29 cellular contexts compared by ENCODE assay signal in the genomic region with DNA sequence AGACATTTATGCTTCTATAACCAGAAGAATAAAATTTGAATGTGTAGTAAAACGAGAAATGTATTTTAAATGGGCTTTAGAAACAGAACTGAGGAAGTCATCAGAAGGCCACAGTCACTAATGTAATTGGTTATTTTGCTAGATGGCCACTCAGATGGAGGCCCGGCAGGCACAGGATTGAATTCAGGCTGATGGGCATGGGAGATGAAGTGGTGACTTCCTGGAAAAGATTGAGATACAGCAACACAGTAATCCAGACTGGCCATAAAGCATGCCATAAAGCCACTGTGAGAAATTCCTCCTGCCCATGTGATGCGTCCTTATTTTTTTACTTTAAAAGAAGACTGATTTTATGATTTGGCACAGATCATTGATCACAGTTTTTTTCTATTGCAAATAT.
DNase-seq lines count a peak whose midpoint lies in the region; ATAC-seq and TF ChIP-seq lines count a peak whose summit lies in the region.
"Had no signal": no experiment of that assay in that cellular context is flagged by ENCODE, and none has a peak within 500 bp of the region (broad histone marks: within the 10 kb centered on the region; RNA-seq: fewer than 3 reads in every experiment).

No MANE protein-coding gene starts in this region.

- H3K4me2 ChIP-seq in SK-N-SH = no peak overlapping the region
- H3K4me2 ChIP-seq: A549; BLaER1; BLaER1 treated with 17β-estradiol and CSF1 and Interleukin-3, amounts not matched to agents 10 nM and 100 nM had no signal

- H3K4me1 ChIP-seq in SK-N-SH (ENCODE audit: control insufficient read depth in 1 of 2, insufficient read depth in 2 of 2, low read depth in 1 of 2, low read length in 1 of 2) = peaks cover 0 to 16% of the 10 kb centered on the region in 2 experiments; a peak in 2 of 4 replicates
- H3K4me1 ChIP-seq in adipocyte (ENCODE audit: control insufficient read depth, insufficient read depth, low read length) = peaks cover 7% of the 10 kb centered on the region
- H3K4me1 ChIP-seq in thyroid gland = no peaks in the 10 kb centered on the region
- H3K4me1 ChIP-seq: A549; BLaER1; BLaER1 treated with 17β-estradiol and CSF1 and Interleukin-3, amounts not matched to agents 10 nM and 100 nM; Caco-2 had no signal

- no peaks in the 10 kb centered on the region for H3F3A ChIP-seq in SK-N-SH (replicated peaks; ENCODE audit: insufficient read depth)

- H3K9ac ChIP-seq in SK-N-SH = no peak overlapping the region
- H3K9ac ChIP-seq in adipocyte (ENCODE audit: low read length) = no peak overlapping the region
- H3K9ac ChIP-seq: BLaER1; BLaER1 treated with 17β-estradiol and CSF1 and Interleukin-3, amounts not matched to agents 10 nM and 100 nM had no signal

- TF ChIP-seq CTCF in SK-N-SH (IDR thresholded peaks at IDR 0.05) (no peak), thyroid gland (IDR thresholded peaks at IDR 0.05) (no peak)

- H3K4me3 ChIP-seq in SK-N-SH (ENCODE audit: low read depth in 2 of 2, low read length in 1 of 2) (no peak overlapping the region), adipocyte (ENCODE audit: low read length) (peak overlapping the region; percentile 18), thyroid gland (replicated peaks in 1 of 3) (no peak overlapping the region)
- H3K4me3 ChIP-seq: A549; BLaER1; BLaER1 treated with 17β-estradiol and CSF1 and Interleukin-3, amounts not matched to agents 10 nM and 100 nM had no signal

- TF ChIP-seq EP300 in SK-N-SH (IDR thresholded peaks at IDR 0.05; ENCODE audit: borderline replicate concordance in 1 of 2, low read depth in 1 of 2, low read length in 1 of 2) = peak in 1 of 2 experiments; percentile 74; a peak in 2 of 4 replicates

- CTCF ChIA-PET in SK-N-SH (lab: Yijun Ruan, JAX) = interaction anchor here (1.2 kb wide), 1 partner anchor 24 kb away, joined by 3 read pairs; no protein-coding TSS in a partner anchor

- WGBS in SK-N-SH (ENCODE audit: low lambda C conversion rate) = 46% methylated on average over 3 of the region's 3 CpGs
- WGBS in thyroid gland, 2 donors = 88 to 89% methylated on average over 3 of the region's 3 CpGs

- peak overlapping the region in 1 of 2 experiments; percentile 79; a peak in 2 of 4 replicates for H3K27ac ChIP-seq in SK-N-SH (ENCODE audit: low read depth in 2 of 2, low read length in 1 of 2)
- no peak overlapping the region for H3K27ac ChIP-seq in thyroid gland
- H3K27ac ChIP-seq: 22Rv1; A549; BLaER1; BLaER1 treated with 17β-estradiol and CSF1 and Interleukin-3, amounts not matched to agents 10 nM and 100 nM; C4-2B had no signal

- H3K9me3 ChIP-seq in SK-N-SH = no peaks in the 10 kb centered on the region
- peaks cover 4% of the 10 kb centered on the region for H3K9me3 ChIP-seq in adipocyte (ENCODE audit: control insufficient read depth, low read length)
- no peaks in the 10 kb centered on the region for H3K9me3 ChIP-seq in thyroid gland
- H3K9me3 ChIP-seq: A549, BE2C, BLaER1, Caco-2 had no signal

- TF ChIP-seq RAD21 in SK-N-SH (IDR thresholded peaks at IDR 0.05; ENCODE audit: low read length) = no peak

- no peak for ATAC-seq in SK-N-SH treated with all-trans-retinoic acid at 6 μM for 48 hours
- ATAC-seq: A549; CD8-positive, alpha-beta T cell had no signal

- no peaks in the 10 kb centered on the region for H4K20me1 ChIP-seq in SK-N-SH (ENCODE audit: insufficient read depth)
- H4K20me1 ChIP-seq: BLaER1; BLaER1 treated with 17β-estradiol and CSF1 and Interleukin-3, amounts not matched to agents 10 nM and 100 nM had no signal

- H3K27me3 ChIP-seq in SK-N-SH (ENCODE audit: insufficient read depth) (no peaks in the 10 kb centered on the region), adipocyte (replicated peaks; ENCODE audit: control insufficient read depth, insufficient read depth, low read length) (no peaks in the 10 kb centered on the region), thyroid gland (no peaks in the 10 kb centered on the region)
- H3K27me3 ChIP-seq: BE2C; BLaER1; BLaER1 treated with 17β-estradiol and CSF1 and Interleukin-3, amounts not matched to agents 10 nM and 100 nM had no signal

- POLR2A ChIA-PET in SK-N-SH (lab: Yijun Ruan, JAX) = no interaction called here

- intact Hi-C loops in thyroid gland (cut with DNase I) = no loop called here

- DNase-seq in DMS53 (lab: John Stamatoyannopoulos, UW) = peak; percentile 9
- DNase-seq in DMS53 treated with DMSO at 0.1 percent for 48 hours (lab: John Stamatoyannopoulos, UW; ENCODE audit: unreplicated experiment) = no peak
- peak; percentile 27 for DNase-seq in SK-N-SH
- DNase-seq in adipocyte (ENCODE audit: low read depth) = no peak
- DNase-seq in thyroid gland = no peak
- DNase-seq: 8988T; ACHN; AML-193; BE2C; C1 segment of cervical spinal cord; Calu3; CD4-positive, alpha-beta memory T cell; CD4-positive, alpha-beta T cell; CD4-positive, CD25-positive, alpha-beta regulatory T cell; CD8-positive, alpha-beta memory T cell; CD8-positive, alpha-beta T cell; COR-L47; DMS 273 treated with DMSO at 0.1 percent for 48 hours; DMS153; DMS79; DMS79 treated with DMSO at 0.1 percent for 48 hours; DND-41 had no signal

- no peak overlapping the region for H2AFZ ChIP-seq in SK-N-SH (ENCODE audit: low read depth)

- H3K79me2 ChIP-seq in SK-N-SH (ENCODE audit: insufficient read depth) = no peaks in the 10 kb centered on the region

- TF ChIP-seq POLR2A in thyroid gland (IDR thresholded peaks at IDR 0.05) = no peak

- H3K9me2 ChIP-seq in SK-N-SH = no peaks in the 10 kb centered on the region

- no peaks in the 10 kb centered on the region for H3K36me3 ChIP-seq in SK-N-SH (replicated peaks in 1 of 2; ENCODE audit: control insufficient read depth in 1 of 2, insufficient read depth in 2 of 2, low read length in 1 of 2)
- H3K36me3 ChIP-seq in adipocyte (ENCODE audit: control insufficient read depth, insufficient read depth, low read length, severe bottlenecking) = no peaks in the 10 kb centered on the region
- H3K36me3 ChIP-seq in thyroid gland = no peaks in the 10 kb centered on the region
- H3K36me3 ChIP-seq: BE2C; BLaER1; BLaER1 treated with 17β-estradiol and CSF1 and Interleukin-3, amounts not matched to agents 10 nM and 100 nM had no signal

TF ChIP-seq in SK-N-SH, 30 proteins besides CTCF, POLR2A, EP300 and RAD21:
- TF ChIP-seq CHD2 (IDR thresholded peaks at IDR 0.05; ENCODE audit: low read length, partially characterized antibody) (no peak), FOSL2 (IDR thresholded peaks at IDR 0.05; ENCODE audit: borderline replicate concordance, low read depth) (no peak), ELF1 (IDR thresholded peaks at IDR 0.05) (no peak), JUND (IDR thresholded peaks at IDR 0.05) (no peak)

TF ChIP-seq in SK-N-SH treated with all-trans-retinoic acid at 6 μM for 48 hours, 23 proteins besides CTCF, POLR2A, EP300 and RAD21 (continues in another document):
- TF ChIP-seq ESRRG (CRISPR knock-in tag; IDR thresholded peaks at IDR 0.05) = no peak
- TF ChIP-seq BACH2 (CRISPR knock-in tag; IDR thresholded peaks at IDR 0.05; ENCODE audit: borderline replicate concordance) = no peak
- no peak for TF ChIP-seq TOX (CRISPR knock-in tag; IDR thresholded peaks at IDR 0.05; ENCODE audit: borderline replicate concordance)
- TF ChIP-seq ZNF565 (CRISPR knock-in tag; conservative IDR thresholded peaks at IDR 0.05; ENCODE audit: low read depth) = no peak
- TF ChIP-seq, protein P1, sequence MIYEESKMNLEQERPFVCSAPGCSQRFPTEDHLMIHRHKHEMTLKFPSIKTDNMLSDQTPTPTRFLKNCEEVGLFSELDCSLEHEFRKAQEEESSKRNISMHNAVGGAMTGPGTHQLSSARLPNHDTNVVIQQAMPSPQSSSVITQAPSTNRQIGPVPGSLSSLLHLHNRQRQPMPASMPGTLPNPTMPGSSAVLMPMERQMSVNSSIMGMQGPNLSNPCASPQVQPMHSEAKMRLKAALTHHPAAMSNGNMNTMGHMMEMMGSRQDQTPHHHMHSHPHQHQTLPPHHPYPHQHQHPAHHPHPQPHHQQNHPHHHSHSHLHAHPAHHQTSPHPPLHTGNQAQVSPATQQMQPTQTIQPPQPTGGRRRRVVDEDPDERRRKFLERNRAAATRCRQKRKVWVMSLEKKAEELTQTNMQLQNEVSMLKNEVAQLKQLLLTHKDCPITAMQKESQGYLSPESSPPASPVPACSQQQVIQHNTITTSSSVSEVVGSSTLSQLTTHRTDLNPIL (CRISPR knock-in tag; IDR thresholded peaks at IDR 0.05; ENCODE audit: low read depth) = no peak
- TF ChIP-seq TCF4 (CRISPR knock-in tag; IDR thresholded peaks at IDR 0.05; ENCODE audit: borderline replicate concordance) = no peak
- TF ChIP-seq, protein P2, sequence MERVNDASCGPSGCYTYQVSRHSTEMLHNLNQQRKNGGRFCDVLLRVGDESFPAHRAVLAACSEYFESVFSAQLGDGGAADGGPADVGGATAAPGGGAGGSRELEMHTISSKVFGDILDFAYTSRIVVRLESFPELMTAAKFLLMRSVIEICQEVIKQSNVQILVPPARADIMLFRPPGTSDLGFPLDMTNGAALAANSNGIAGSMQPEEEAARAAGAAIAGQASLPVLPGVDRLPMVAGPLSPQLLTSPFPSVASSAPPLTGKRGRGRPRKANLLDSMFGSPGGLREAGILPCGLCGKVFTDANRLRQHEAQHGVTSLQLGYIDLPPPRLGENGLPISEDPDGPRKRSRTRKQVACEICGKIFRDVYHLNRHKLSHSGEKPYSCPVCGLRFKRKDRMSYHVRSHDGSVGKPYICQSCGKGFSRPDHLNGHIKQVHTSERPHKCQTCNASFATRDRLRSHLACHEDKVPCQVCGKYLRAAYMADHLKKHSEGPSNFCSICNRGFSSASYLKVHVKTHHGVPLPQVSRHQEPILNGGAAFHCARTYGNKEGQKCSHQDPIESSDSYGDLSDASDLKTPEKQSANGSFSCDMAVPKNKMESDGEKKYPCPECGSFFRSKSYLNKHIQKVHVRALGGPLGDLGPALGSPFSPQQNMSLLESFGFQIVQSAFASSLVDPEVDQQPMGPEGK (CRISPR knock-in tag; IDR thresholded peaks at IDR 0.05; ENCODE audit: borderline replicate concordance) = no peak
- TF ChIP-seq, protein P3, sequence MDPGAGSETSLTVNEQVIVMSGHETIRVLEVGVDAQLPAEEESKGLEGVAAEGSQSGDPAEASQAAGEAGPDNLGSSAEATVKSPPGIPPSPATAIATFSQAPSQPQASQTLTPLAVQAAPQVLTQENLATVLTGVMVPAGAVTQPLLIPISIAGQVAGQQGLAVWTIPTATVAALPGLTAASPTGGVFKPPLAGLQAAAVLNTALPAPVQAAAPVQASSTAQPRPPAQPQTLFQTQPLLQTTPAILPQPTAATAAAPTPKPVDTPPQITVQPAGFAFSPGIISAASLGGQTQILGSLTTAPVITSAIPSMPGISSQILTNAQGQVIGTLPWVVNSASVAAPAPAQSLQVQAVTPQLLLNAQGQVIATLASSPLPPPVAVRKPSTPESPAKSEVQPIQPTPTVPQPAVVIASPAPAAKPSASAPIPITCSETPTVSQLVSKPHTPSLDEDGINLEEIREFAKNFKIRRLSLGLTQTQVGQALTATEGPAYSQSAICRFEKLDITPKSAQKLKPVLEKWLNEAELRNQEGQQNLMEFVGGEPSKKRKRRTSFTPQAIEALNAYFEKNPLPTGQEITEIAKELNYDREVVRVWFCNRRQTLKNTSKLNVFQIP (CRISPR knock-in tag; IDR thresholded peaks at IDR 0.05; ENCODE audit: borderline replicate concordance, low read depth) = no peak
- TF ChIP-seq ARNTL (CRISPR knock-in tag; IDR thresholded peaks at IDR 0.05; ENCODE audit: borderline replicate concordance, low read depth) = no peak
- no peak for TF ChIP-seq SNAI2 (CRISPR knock-in tag; IDR thresholded peaks at IDR 0.05)
- TF ChIP-seq ZFP3 (CRISPR knock-in tag; IDR thresholded peaks at IDR 0.05) = no peak

Comparison
In these comparisons a context has a peak if more than half of its experiments do, and no peak if none do; other contexts are left out.
1. DNase-seq: peak in DMS53 (single experiment) and SK-N-SH (single experiment); none in DMS53 treated with DMSO at 0.1 percent for 48 hours (single experiment), adipocyte (single experiment) and thyroid gland (0 of 2).